Comparison of ENCODE assay signal across 18 cellular contexts in the genomic region with DNA sequence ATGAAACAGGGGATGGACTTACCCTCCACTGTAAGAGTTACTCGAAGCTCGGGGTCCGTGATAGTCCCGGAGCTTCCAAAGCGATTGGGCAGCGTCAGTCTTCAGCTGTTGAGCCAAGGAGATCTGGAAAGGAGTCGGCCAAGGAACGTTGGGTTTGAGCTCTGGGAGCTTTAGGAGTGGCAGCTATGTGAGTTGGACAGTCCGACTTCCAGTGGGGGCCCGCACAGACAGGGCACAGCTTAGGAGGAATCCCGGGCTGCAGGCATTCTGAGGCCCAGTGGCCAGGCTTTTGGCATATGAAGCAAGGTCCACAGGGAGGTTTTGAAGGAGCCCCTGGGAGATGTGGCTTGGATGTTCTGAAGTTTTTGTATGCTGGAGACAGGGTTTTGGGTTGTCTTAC.
DNase-seq lines count a peak whose midpoint lies in the region; ATAC-seq and TF ChIP-seq lines count a peak whose summit lies in the region.
"Had no signal": no experiment of that assay in that cellular context is flagged by ENCODE, and none has a peak within 500 bp of the region (broad histone marks: within the 10 kb centered on the region; RNA-seq: fewer than 3 reads in every experiment).

No MANE protein-coding gene starts in this region.

- H3K27ac ChIP-seq in PC-9 (no peak overlapping the region), endodermal cell (ENCODE audit: low read depth, low read length) (no peak overlapping the region)
- H3K27ac ChIP-seq: A549, C4-2B had no signal

- no TSS peak for BruUV-seq in PC-9 (replicated peaks; lab: Mats Ljungman, UMichigan)

- no peaks in the 10 kb centered on the region for H3K79me2 ChIP-seq in PC-9 (ENCODE audit: low read depth)

- no peak for TF ChIP-seq CTCF in PC-9 (conservative IDR thresholded peaks at IDR 0.05)
- no peak for TF ChIP-seq CTCF in endodermal cell (conservative IDR thresholded peaks at IDR 0.05)
- no peak for TF ChIP-seq CTCF in mucosa of descending colon (IDR thresholded peaks at IDR 0.05)

- peak overlapping the region; percentile 22 for H3K27ac Mint-ChIP-seq in endodermal cell
- no peak overlapping the region for H3K27ac Mint-ChIP-seq in activated naive CD8-positive, alpha-beta T cell treated with anti-CD3 and anti-CD28 coated beads, Interleukin-2, amount 50 U/mL, for 24 hours
- H3K27ac Mint-ChIP-seq: CD8-positive, alpha-beta T cell had no signal

- H2AFZ ChIP-seq in PC-9 = 0 out of 2 replicates have a peak overlapping the region, but pooled peaks have one; percentile 22

- ATAC-seq in mucosa of descending colon = peak; percentile 43
- ATAC-seq in HG03039 (IDR thresholded peaks at IDR 0.05; ENCODE audit: unreplicated experiment) = no peak
- no peak for ATAC-seq in HG03196 (IDR thresholded peaks at IDR 0.05; ENCODE audit: unreplicated experiment)
- no peak for ATAC-seq in activated naive CD8-positive, alpha-beta T cell treated with anti-CD3 and anti-CD28 coated beads, Interleukin-2, amount 50 U/mL, for 24 hours
- ATAC-seq: A549; CD8-positive, alpha-beta T cell; HepG2 had no signal

- H3F3A ChIP-seq in PC-9 (ENCODE audit: insufficient read depth, low read depth) = no peaks in the 10 kb centered on the region

- peaks cover 28% of the 10 kb centered on the region for H3K4me1 Mint-ChIP-seq in endodermal cell
- H3K4me1 Mint-ChIP-seq in activated naive CD8-positive, alpha-beta T cell treated with anti-CD3 and anti-CD28 coated beads, Interleukin-2, amount 50 U/mL, for 24 hours = peaks cover 3% of the 10 kb centered on the region

- peak overlapping the region; percentile 31 for H3K4me3 Mint-ChIP-seq in endodermal cell
- H3K4me3 Mint-ChIP-seq in activated naive CD8-positive, alpha-beta T cell treated with anti-CD3 and anti-CD28 coated beads, Interleukin-2, amount 50 U/mL, for 24 hours = no peak overlapping the region
- H3K4me3 Mint-ChIP-seq: CD8-positive, alpha-beta T cell had no signal

- intact Hi-C loops in PC-9 (cut with micrococcal nuclease; ENCODE audit: unreplicated experiment) = no loop called here
- intact Hi-C loops in mucosa of descending colon (cut with DNase I, micrococcal nuclease) = no loop called here

- H3K36me3 Mint-ChIP-seq in endodermal cell (ENCODE audit: low read depth) = peaks cover 3% of the 10 kb centered on the region
- no peaks in the 10 kb centered on the region for H3K36me3 Mint-ChIP-seq in activated naive CD8-positive, alpha-beta T cell treated with anti-CD3 and anti-CD28 coated beads, Interleukin-2, amount 50 U/mL, for 24 hours (ENCODE audit: low read depth)
- H3K36me3 Mint-ChIP-seq: CD8-positive, alpha-beta T cell had no signal

- no peak overlapping the region for H3K4me2 ChIP-seq in PC-9
- H3K4me2 ChIP-seq: A549 had no signal

- DNase-seq in PC-9 (no peak), endodermal cell (peak; percentile 57), mucosa of descending colon (peak in 2 of 3 donors; percentile 49 to 55), hepatic stellate cell (ENCODE audit: low spot score) (no peak)
- DNase-seq in activated naive CD8-positive, alpha-beta T cell treated with anti-CD3 and anti-CD28 coated beads, Interleukin-2, amount 50 U/mL, for 24 hours = no peak
- DNase-seq: BE2C; CD8-positive, alpha-beta T cell; COR-L47; DMS153; DMS79 treated with DMSO at 0.1 percent for 48 hours; EL; GDM1; H7 had no signal

- POLR2A ChIA-PET in PC-9 (lab: Charles Lee; ENCODE audit: unreplicated experiment) = no interaction called here

- H4K20me1 ChIP-seq in PC-9 (ENCODE audit: insufficient read depth) = no peaks in the 10 kb centered on the region

- H3K9me3 Mint-ChIP-seq in endodermal cell = peaks cover 8% of the 10 kb centered on the region
- H3K9me3 Mint-ChIP-seq in activated naive CD8-positive, alpha-beta T cell treated with anti-CD3 and anti-CD28 coated beads, Interleukin-2, amount 50 U/mL, for 24 hours = no peaks in the 10 kb centered on the region

- H3K36me3 ChIP-seq in PC-9 (ENCODE audit: low read depth) (no peaks in the 10 kb centered on the region), endodermal cell (ENCODE audit: control insufficient read depth, insufficient read depth, low read length) (no peaks in the 10 kb centered on the region), mucosa of descending colon (ENCODE audit: low read depth) (no peaks in the 10 kb centered on the region)
- H3K36me3 ChIP-seq: BE2C had no signal

- H3K9me3 ChIP-seq in PC-9 (ENCODE audit: insufficient read depth, low read depth) = no peaks in the 10 kb centered on the region
- H3K9me3 ChIP-seq in endodermal cell (ENCODE audit: control insufficient read depth, low read length) = peaks cover 10% of the 10 kb centered on the region
- H3K9me3 ChIP-seq in mucosa of descending colon = peaks cover 5% of the 10 kb centered on the region
- H3K9me3 ChIP-seq: A549, BE2C had no signal

- H3K4me1 ChIP-seq in PC-9 (replicated peaks; ENCODE audit: insufficient read depth) (no peaks in the 10 kb centered on the region), endodermal cell (ENCODE audit: control insufficient read depth, insufficient read depth, low read length) (no peaks in the 10 kb centered on the region), mucosa of descending colon (ENCODE audit: low read depth) (peaks cover 13% of the 10 kb centered on the region)
- H3K4me1 ChIP-seq: A549, BE2C had no signal

- H3K4me3 ChIP-seq in PC-9 = no peak overlapping the region
- no peak overlapping the region for H3K4me3 ChIP-seq in endodermal cell (ENCODE audit: low read length)
- H3K4me3 ChIP-seq in mucosa of descending colon = no peak overlapping the region
- H3K4me3 ChIP-seq: A549 had no signal

- H3K27me3 ChIP-seq in PC-9 (ENCODE audit: insufficient read depth, low read depth) (no peaks in the 10 kb centered on the region), endodermal cell (ENCODE audit: control insufficient read depth, insufficient read depth, low read length, poor library complexity, severe bottlenecking) (no peaks in the 10 kb centered on the region)
- H3K27me3 ChIP-seq: BE2C had no signal

- no peaks in the 10 kb centered on the region for H3K9me2 ChIP-seq in PC-9 (ENCODE audit: insufficient read depth)

- no peak overlapping the region for H3K9ac ChIP-seq in endodermal cell (ENCODE audit: extremely low read depth, low read length, poor library complexity, severe bottlenecking)

- CTCF ChIA-PET in PC-9 (lab: Charles Lee) = interaction anchor here (0.6 kb wide), 3 partner anchors 50 to 833 kb away, joined by 5 to 16 read pairs (median 10); no protein-coding TSS in a partner anchor

- WGBS in endodermal cell (ENCODE audit: insufficient coverage in 1 of 2, insufficient read length in 1 of 2), 2 experiments = 80 to 88% methylated on average over 6 to 11 of the region's 11 CpGs

- H3K27me3 Mint-ChIP-seq in endodermal cell (ENCODE audit: insufficient read depth) = no peaks in the 10 kb centered on the region
- H3K27me3 Mint-ChIP-seq in activated naive CD8-positive, alpha-beta T cell treated with anti-CD3 and anti-CD28 coated beads, Interleukin-2, amount 50 U/mL, for 24 hours = no peaks in the 10 kb centered on the region

Comparison
In these comparisons a context has a peak if more than half of its experiments do, and no peak if none do; other contexts are left out.
1. DNase-seq: peak in endodermal cell (single experiment) and mucosa of descending colon (2 of 3); none in PC-9 (0 of 2), hepatic stellate cell (single experiment) and activated naive CD8-positive, alpha-beta T cell treated with anti-CD3 and anti-CD28 coated beads, Interleukin-2, amount 50 U/mL, for 24 hours (single experiment).